In the genomic region with DNA sequence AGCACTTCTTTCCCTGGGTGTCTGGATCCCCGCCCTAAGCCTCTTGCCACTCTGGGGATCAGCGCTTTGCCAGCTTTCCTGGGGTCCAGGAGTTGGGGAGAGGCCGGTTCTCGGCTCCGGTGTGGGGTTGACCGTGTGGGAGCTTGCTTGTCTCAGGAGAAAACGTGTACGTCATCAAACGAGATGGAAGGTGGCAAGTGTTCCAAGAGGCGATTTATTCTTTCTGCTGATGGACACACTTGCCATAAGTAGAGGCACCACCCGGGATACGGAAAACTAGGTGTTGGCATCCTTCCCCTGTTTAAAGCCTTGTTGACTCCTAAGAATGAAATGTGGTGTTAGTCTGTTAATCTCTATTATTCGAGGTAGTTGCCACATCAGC, we compare ENCODE assay signal across 8 cellular contexts. TPM values are rescaled to one million over a fixed set of nuclear protein-coding genes. Genes with fewer than 3 reads are reported as not detected.
DNase-seq lines count a peak whose midpoint lies in the region; ATAC-seq, FAIRE-seq and TF ChIP-seq lines count a peak whose summit lies in the region.

No MANE protein-coding gene starts in this region.

- peak; percentile 52 for TF ChIP-seq POLR2A in GM19193 (IDR thresholded peaks at IDR 0.05; ENCODE audit: extremely low read depth, insufficient read depth, insufficient read length)
- TF ChIP-seq POLR2A in K562 (conservative IDR thresholded peaks at IDR 0.05) = no peak
- TF ChIP-seq POLR2A in vagina (IDR thresholded peaks at IDR 0.05) = no peak

- peaks cover 5% of the 10 kb centered on the region for H3K36me3 Mint-ChIP-seq in memory B cell

- H3K4me1 Mint-ChIP-seq in memory B cell = peaks cover 17% of the 10 kb centered on the region

- BruUV-seq in K562 (replicated peaks; lab: Mats Ljungman, UMichigan) = TSS peak; percentile 79

- H3K79me2 ChIP-seq in K562 (ENCODE audit: control insufficient read depth, insufficient read depth, low read length) = peaks cover 84% of the 10 kb centered on the region

- peak overlapping the region; percentile 71 for H3K4me3 ChIP-seq in K562
- H3K4me3 ChIP-seq in vagina = peak overlapping the region; percentile 88 to 95

- in situ Hi-C loops in K562 (cut with MboI) = no loop called here

- peaks cover 27% of the 10 kb centered on the region for H4K20me1 ChIP-seq in K562 (replicated peaks; ENCODE audit: control insufficient read depth, insufficient read depth, low read length)

- H2AFZ ChIP-seq in K562 (ENCODE audit: low read depth, low read length) = peak overlapping the region; percentile 97

- FAIRE-seq in K562 (lab: Jason Lieb, UNC) = no peak

- peak overlapping the region; percentile 97 for H3K4me2 ChIP-seq in K562 (ENCODE audit: insufficient read depth, low read length)

- intact Hi-C loops in K562 (cut with micrococcal nuclease) = loop anchor here (5.0 kb wide), 1 partner anchor 62 kb away; the partner anchor contains the start of gene LCTL
- intact Hi-C loops in vagina (cut with DNase I) = no loop called here

- H3K4me1 ChIP-seq in K562 (replicated peaks in 1 of 2; ENCODE audit: control insufficient read depth in 2 of 2, insufficient read depth in 2 of 2, low read length in 2 of 2) = peaks cover 17 to 19% of the 10 kb centered on the region in 2 experiments
- H3K4me1 ChIP-seq in vagina = peaks cover 26% of the 10 kb centered on the region

- peak overlapping the region; percentile 97 to 98 for H3K9ac ChIP-seq in K562 (ENCODE audit: insufficient read depth in 1 of 2, low read depth in 2 of 2, low read length in 2 of 2)

- TF ChIP-seq CTCF in K562 (IDR thresholded peaks at IDR 0.05 in 2 of 3, conservative IDR thresholded peaks at IDR 0.05 in 1 of 3; ENCODE audit: insufficient read depth in 2 of 3, low read depth in 1 of 3, low read length in 3 of 3) = no peak
- no peak for TF ChIP-seq CTCF in vagina (IDR thresholded peaks at IDR 0.05)

- 2% methylated on average over 13 of the region's 13 CpGs for WGBS in K562 (ENCODE audit: insufficient coverage, low coverage, missing lambda C conversion rate)

- CTCF ChIA-PET in K562 (lab: Yijun Ruan, JAX; ENCODE audit: low intra/inter-chr PET ratio) = no interaction called here

- no peaks in the 10 kb centered on the region for H3K27me3 Mint-ChIP-seq in memory B cell

- H3K4me3 Mint-ChIP-seq in memory B cell = peak overlapping the region; percentile 100

- H3K9me3 Mint-ChIP-seq in memory B cell = no peaks in the 10 kb centered on the region

- H3K27ac ChIP-seq in K562 (ENCODE audit: extremely low read depth, low read depth, low read length) (peak overlapping the region; percentile 97), vagina (peak overlapping the region; percentile 83)

- TF ChIP-seq RAD21 in K562 (CRISPR knock-in tag; conservative IDR thresholded peaks at IDR 0.05 in 1 of 2, IDR thresholded peaks at IDR 0.05 in 1 of 2) = no peak

- peak; percentile 62 for DNase-seq in HS-27A (ENCODE audit: low read depth)
- DNase-seq in K562 (ENCODE audit: extremely low read depth in 1 of 4, low spot score in 3 of 4) = no peak
- DNase-seq in memory B cell (ENCODE audit: low spot score in 2 of 2) = no peak
- no peak for DNase-seq in vagina (ENCODE audit: extremely low spot score in 2 of 2)
- no peak for DNase-seq in NCI-H69 (lab: John Stamatoyannopoulos, UW)
- DNase-seq in NCI-H187 (lab: John Stamatoyannopoulos, UW) = no peak

- no peaks in the 10 kb centered on the region for H3K9me1 ChIP-seq in K562 (ENCODE audit: control insufficient read depth, insufficient read depth, low read length)

- H3K27me3 ChIP-seq in K562 (ENCODE audit: control insufficient read depth in 2 of 2, insufficient read depth in 2 of 2, low read length in 2 of 2) (no peaks in the 10 kb centered on the region), vagina (no peaks in the 10 kb centered on the region)

- peaks cover 45% of the 10 kb centered on the region for H3K36me3 ChIP-seq in K562 (ENCODE audit: control insufficient read depth, insufficient read depth, low read length)
- peaks cover 0 to 30% of the 10 kb centered on the region in 2 donors for H3K36me3 ChIP-seq in vagina

- no peak for TF ChIP-seq EP300 in K562 (IDR thresholded peaks at IDR 0.05; ENCODE audit: low read length)

- H3K9me3 ChIP-seq in K562 (replicated peaks; ENCODE audit: control insufficient read depth, insufficient read depth, low read depth, low read length) (no peaks in the 10 kb centered on the region), vagina (no peaks in the 10 kb centered on the region)

- H3K27ac Mint-ChIP-seq in memory B cell = peak overlapping the region; percentile 96

- POLR2A ChIA-PET in K562 (lab: Yijun Ruan, JAX) = interaction anchor here (0.6 to 2.9 kb wide), 12 partner anchors 9 to 319 kb away, joined by 3 to 8 read pairs (median 4); partner anchors contain the start of gene LCTL

- ATAC-seq in K562 = peak; percentile 46
- peak; percentile 7 for ATAC-seq in memory B cell (ENCODE audit: low read depth)
- ATAC-seq in HG03175 (IDR thresholded peaks at IDR 0.05; ENCODE audit: unreplicated experiment) = no peak

TF ChIP-seq in K562, 482 proteins besides CTCF, POLR2A, EP300 and RAD21 (continues in another document):
- TF ChIP-seq BRCA1 (IDR thresholded peaks at IDR 0.05) = no peak
- no peak for TF ChIP-seq BRCA1 (CRISPR knock-in tag; IDR thresholded peaks at IDR 0.05)

RNA-seq across cellular contexts. Expression of gene ZWILCH, which starts 0.3 kb away (rescaled TPM):
- total RNA-seq in K562 (2011; cell fraction: chromatin; rRNA removed; ENCODE audit: low replicate concordance) = 42.4 and 73.0 TPM in 2 replicates
- 19.2 and 19.7 TPM in 2 replicates for total RNA-seq in K562 (2011; cell fraction: nucleolus; rRNA removed)
- 28.9 and 36.6 TPM in 2 replicates for total RNA-seq in K562 (2011; cell fraction: nucleoplasm; rRNA removed)
- total RNA-seq in K562 (2014; rRNA removed) = 25.4 and 35.2 TPM in 2 replicates
- 59.3 and 62.6 TPM in 2 replicates for total RNA-seq in K562 (2014; rRNA removed; fragmentation: Illumina TruSeq; extraction: Trizol)
- total RNA-seq in K562 (2015; rRNA removed; fragmentation: Illumina TruSeq; extraction: Trizol) = 46.8 and 52.0 TPM in 2 replicates
- 36.9 and 41.4 TPM in 2 replicates for total RNA-seq in K562 (2021)
- 53.6 and 78.7 TPM in 2 replicates for polyA plus RNA-seq in K562 (2011; rRNA removed)
- 10.3 and 13.4 TPM in 2 replicates for polyA plus RNA-seq in K562 (2011; cell fraction: cytosol; rRNA removed)
- polyA plus RNA-seq in K562 (2011; cell fraction: nucleus; rRNA removed) = 22.1 and 25.2 TPM in 2 replicates
- polyA plus RNA-seq in K562 (2012) = 30.2 and 42.2 TPM in 2 replicates
- 42.9 and 52.1 TPM in 2 replicates for polyA plus RNA-seq in K562 (2014; fragmentation: Illumina TruSeq; extraction: Trizol)
- polyA plus RNA-seq in K562 (2014; fragmentation: Nextera tagmentation; extraction: Ambion mirVana) = 10 to 100 TPM; 93.2 to 94.2 TPM
- polyA plus RNA-seq in K562 (2014; rRNA removed) = 26.7 and 32.8 TPM in 2 replicates
- 51.6 and 57.2 TPM in 2 replicates for polyA minus RNA-seq in K562 (2011; rRNA and poly(A)+ RNA removed)
- polyA minus RNA-seq in K562 (2011; cell fraction: cytosol; rRNA and poly(A)+ RNA removed) = 17.5 and 32.3 TPM in 2 replicates
- 8.5 and 20.5 TPM in 2 replicates for polyA minus RNA-seq in K562 (2011; cell fraction: nucleus; rRNA and poly(A)+ RNA removed)
- total RNA-seq in vagina = 2.2 TPM

RNA-seq across cellular contexts. Expression of gene RPL4, which starts 0.8 kb away (rescaled TPM):
- total RNA-seq in K562 (2011; cell fraction: chromatin; rRNA removed; ENCODE audit: low replicate concordance) = 868 and 1,170 TPM in 2 replicates
- total RNA-seq in K562 (2011; cell fraction: nucleolus; rRNA removed) = 749 and 792 TPM in 2 replicates
- 1,332 and 2,067 TPM in 2 replicates for total RNA-seq in K562 (2011; cell fraction: nucleoplasm; rRNA removed)
- 2,055 and 3,520 TPM in 2 replicates for total RNA-seq in K562 (2014; rRNA removed)
- total RNA-seq in K562 (2014; rRNA removed; fragmentation: Illumina TruSeq; extraction: Trizol) = 5,714 and 5,919 TPM in 2 replicates
- 4,633 and 5,069 TPM in 2 replicates for total RNA-seq in K562 (2015; rRNA removed; fragmentation: Illumina TruSeq; extraction: Trizol)
- 3,792 and 4,028 TPM in 2 replicates for total RNA-seq in K562 (2021)
- 6,235 and 7,065 TPM in 2 replicates for polyA plus RNA-seq in K562 (2011; rRNA removed)
- 6,584 and 7,119 TPM in 2 replicates for polyA plus RNA-seq in K562 (2011; cell fraction: cytosol; rRNA removed)
- 2,026 and 2,907 TPM in 2 replicates for polyA plus RNA-seq in K562 (2011; cell fraction: nucleus; rRNA removed)
- 3,604 and 6,192 TPM in 2 replicates for polyA plus RNA-seq in K562 (2012)
- 7,372 and 7,760 TPM in 2 replicates for polyA plus RNA-seq in K562 (2014; fragmentation: Illumina TruSeq; extraction: Trizol)
- 1,000 to 10,000 TPM; 3,604 to 3,827 TPM for polyA plus RNA-seq in K562 (2014; fragmentation: Nextera tagmentation; extraction: Ambion mirVana)
- 5,294 and 6,049 TPM in 2 replicates for polyA plus RNA-seq in K562 (2014; rRNA removed)
- 4,239 and 4,627 TPM in 2 replicates for polyA minus RNA-seq in K562 (2011; rRNA and poly(A)+ RNA removed)
- 1,872 and 2,124 TPM in 2 replicates for polyA minus RNA-seq in K562 (2011; cell fraction: cytosol; rRNA and poly(A)+ RNA removed)
- polyA minus RNA-seq in K562 (2011; cell fraction: nucleus; rRNA and poly(A)+ RNA removed) = 545 and 1,155 TPM in 2 replicates
- total RNA-seq in vagina = 3,670 TPM

RNA-seq across cellular contexts. Expression of gene SNAPC5, which starts 7.9 kb away (rescaled TPM):
- total RNA-seq in K562 (2011; cell fraction: chromatin; rRNA removed; ENCODE audit: low replicate concordance) = 14.2 and 24.9 TPM in 2 replicates
- total RNA-seq in K562 (2011; cell fraction: nucleolus; rRNA removed) = 11.8 and 12.1 TPM in 2 replicates
- total RNA-seq in K562 (2011; cell fraction: nucleoplasm; rRNA removed) = 17.7 and 25.2 TPM in 2 replicates
- total RNA-seq in K562 (2014; rRNA removed) = 67.2 and 96.5 TPM in 2 replicates
- 102 and 112 TPM in 2 replicates for total RNA-seq in K562 (2014; rRNA removed; fragmentation: Illumina TruSeq; extraction: Trizol)
- 77.0 and 79.9 TPM in 2 replicates for total RNA-seq in K562 (2015; rRNA removed; fragmentation: Illumina TruSeq; extraction: Trizol)
- 56.7 and 57.0 TPM in 2 replicates for total RNA-seq in K562 (2021)
- polyA plus RNA-seq in K562 (2011; rRNA removed) = 40.6 and 52.8 TPM in 2 replicates
- 32.9 and 35.6 TPM in 2 replicates for polyA plus RNA-seq in K562 (2011; cell fraction: cytosol; rRNA removed)
- 14.5 and 16.3 TPM in 2 replicates for polyA plus RNA-seq in K562 (2011; cell fraction: nucleus; rRNA removed)
- 44.1 and 78.8 TPM in 2 replicates for polyA plus RNA-seq in K562 (2012)
- 116 and 118 TPM in 2 replicates for polyA plus RNA-seq in K562 (2014; fragmentation: Illumina TruSeq; extraction: Trizol)
- polyA plus RNA-seq in K562 (2014; fragmentation: Nextera tagmentation; extraction: Ambion mirVana) = 100 to 1,000 TPM; 155 TPM
- polyA plus RNA-seq in K562 (2014; rRNA removed) = 70.5 and 80.8 TPM in 2 replicates
- 48.9 and 54.3 TPM in 2 replicates for polyA minus RNA-seq in K562 (2011; rRNA and poly(A)+ RNA removed)
- polyA minus RNA-seq in K562 (2011; cell fraction: cytosol; rRNA and poly(A)+ RNA removed) = 21.3 and 26.0 TPM in 2 replicates
- polyA minus RNA-seq in K562 (2011; cell fraction: nucleus; rRNA and poly(A)+ RNA removed) = 6.6 and 10.2 TPM in 2 replicates
- 27.0 TPM for total RNA-seq in vagina
